In the genomic region with DNA sequence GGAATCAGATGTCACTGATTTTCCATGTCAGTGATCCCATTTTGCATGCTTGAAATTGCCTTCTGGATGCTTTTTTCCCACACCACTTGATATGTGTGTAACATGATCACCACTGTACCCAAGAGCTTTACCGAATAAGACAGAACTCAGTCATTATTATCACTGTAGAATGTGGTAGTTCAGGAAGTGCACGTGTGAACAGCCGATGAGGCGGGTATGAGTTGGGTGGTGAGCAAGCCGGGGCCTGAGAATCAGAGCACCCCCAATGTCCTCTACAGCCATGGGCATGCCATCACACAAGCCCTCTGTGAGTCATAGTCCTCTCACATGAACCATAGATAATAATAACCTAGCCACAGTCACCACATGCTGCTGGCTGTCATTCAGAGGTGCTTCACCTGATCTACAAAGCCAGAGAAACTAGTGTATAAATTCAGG, we compare ENCODE assay signal across 9 cellular contexts.
A peak's percentile ranks its signal among the peaks of the same experiment; 100 is the strongest.
DNase-seq lines count a peak whose midpoint lies in the region; ATAC-seq lines count a peak whose summit lies in the region.
"Had no signal": no experiment of that assay in that cellular context is flagged by ENCODE, and none has a peak within 500 bp of the region (broad histone marks: within the 10 kb centered on the region; RNA-seq: fewer than 3 reads in every experiment).

No MANE protein-coding gene starts in this region.

- H4K20me1 ChIP-seq in Karpas-422 (ENCODE audit: insufficient read depth, low read depth, low read length) = no peaks in the 10 kb centered on the region

- no peaks in the 10 kb centered on the region for H3K36me3 ChIP-seq in Karpas-422 (ENCODE audit: insufficient read depth, low read length)

- no peaks in the 10 kb centered on the region for H3K79me2 ChIP-seq in Karpas-422 (ENCODE audit: low read length)

- no peaks in the 10 kb centered on the region for H3K9me2 ChIP-seq in Karpas-422 (replicated peaks; ENCODE audit: insufficient read depth, low read length)

- no peak overlapping the region for H3K4me2 ChIP-seq in Karpas-422 (ENCODE audit: low read depth, low read length, poor library complexity, severe bottlenecking)

- H3K9me3 ChIP-seq in Karpas-422 (ENCODE audit: low read length) = no peaks in the 10 kb centered on the region

- H3K9ac ChIP-seq in Karpas-422 (ENCODE audit: low read length) = no peak overlapping the region

- no peak overlapping the region for H2AFZ ChIP-seq in Karpas-422 (ENCODE audit: low read length)

- peak; percentile 88 for DNase-seq in NCI-H2196 treated with DMSO at 0.1 percent for 48 hours (lab: John Stamatoyannopoulos, UW; ENCODE audit: unreplicated experiment)
- DNase-seq in kidney tubule cell (ENCODE audit: low spot score) = peak; percentile 91
- DNase-seq in Karpas-422 = no peak
- no peak for DNase-seq in NCI-H1048 (lab: John Stamatoyannopoulos, UW)
- DNase-seq: activated CD4-positive, CD25-positive, alpha-beta regulatory T cell treated with anti-CD3 and anti-CD28 coated beads, Interleukin-2, amount 50 U/mL, for 72 hours had no signal

- no peak overlapping the region for H3K27ac ChIP-seq in Karpas-422 (ENCODE audit: low read length)

- H3K4me3 ChIP-seq in Karpas-422 (ENCODE audit: low read length) = no peak overlapping the region

- H3K27me3 ChIP-seq in Karpas-422 (ENCODE audit: low read length) = no peaks in the 10 kb centered on the region

- ATAC-seq in GM18907 (IDR thresholded peaks at IDR 0.05; ENCODE audit: unreplicated experiment) (peak; percentile 54), HG03066 (IDR thresholded peaks at IDR 0.05; ENCODE audit: low read depth, unreplicated experiment) (peak; percentile 78), HG02870 (IDR thresholded peaks at IDR 0.05; ENCODE audit: unreplicated experiment) (no peak), HG03135 (IDR thresholded peaks at IDR 0.05; ENCODE audit: unreplicated experiment) (no peak)

- peaks cover 4% of the 10 kb centered on the region for H3K4me1 ChIP-seq in Karpas-422 (ENCODE audit: low read length)

Comparison
In these comparisons a context has a peak if more than half of its experiments do, and no peak if none do; other contexts are left out.
1. ATAC-seq: peak in GM18907 (single experiment) and HG03066 (single experiment); none in HG02870 (single experiment) and HG03135 (single experiment).
2. DNase-seq: peak in NCI-H2196 treated with DMSO at 0.1 percent for 48 hours (single experiment) and kidney tubule cell (single experiment); none in Karpas-422 (single experiment) and NCI-H1048 (single experiment).